1 cellular context compared by ENCODE assay signal in the genomic region with DNA sequence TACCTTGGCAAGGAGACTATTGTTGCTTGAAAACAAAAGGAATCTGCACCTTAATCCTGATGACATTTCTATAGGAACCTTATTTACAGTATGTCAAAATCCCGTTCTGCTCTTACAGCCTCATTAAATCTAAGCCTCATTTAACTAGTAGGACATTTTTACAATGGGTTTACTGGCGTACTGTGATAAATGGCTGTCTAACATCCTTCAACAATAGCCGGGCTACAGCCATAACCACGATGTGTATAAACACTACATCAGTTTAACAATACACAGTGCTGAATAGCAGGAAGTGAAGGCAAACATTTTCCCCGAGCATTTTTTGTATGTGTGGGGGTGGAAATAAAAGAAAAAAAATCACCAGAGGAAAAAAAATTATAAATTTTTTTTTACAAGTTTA.
TF ChIP-seq lines count a peak whose summit lies in the region.

No MANE protein-coding gene starts in this region.

TF ChIP-seq in HEK293, 187 proteins besides CTCF, POLR2A, EP300 and RAD21 (continued from another document):
- TF ChIP-seq, protein P1, sequence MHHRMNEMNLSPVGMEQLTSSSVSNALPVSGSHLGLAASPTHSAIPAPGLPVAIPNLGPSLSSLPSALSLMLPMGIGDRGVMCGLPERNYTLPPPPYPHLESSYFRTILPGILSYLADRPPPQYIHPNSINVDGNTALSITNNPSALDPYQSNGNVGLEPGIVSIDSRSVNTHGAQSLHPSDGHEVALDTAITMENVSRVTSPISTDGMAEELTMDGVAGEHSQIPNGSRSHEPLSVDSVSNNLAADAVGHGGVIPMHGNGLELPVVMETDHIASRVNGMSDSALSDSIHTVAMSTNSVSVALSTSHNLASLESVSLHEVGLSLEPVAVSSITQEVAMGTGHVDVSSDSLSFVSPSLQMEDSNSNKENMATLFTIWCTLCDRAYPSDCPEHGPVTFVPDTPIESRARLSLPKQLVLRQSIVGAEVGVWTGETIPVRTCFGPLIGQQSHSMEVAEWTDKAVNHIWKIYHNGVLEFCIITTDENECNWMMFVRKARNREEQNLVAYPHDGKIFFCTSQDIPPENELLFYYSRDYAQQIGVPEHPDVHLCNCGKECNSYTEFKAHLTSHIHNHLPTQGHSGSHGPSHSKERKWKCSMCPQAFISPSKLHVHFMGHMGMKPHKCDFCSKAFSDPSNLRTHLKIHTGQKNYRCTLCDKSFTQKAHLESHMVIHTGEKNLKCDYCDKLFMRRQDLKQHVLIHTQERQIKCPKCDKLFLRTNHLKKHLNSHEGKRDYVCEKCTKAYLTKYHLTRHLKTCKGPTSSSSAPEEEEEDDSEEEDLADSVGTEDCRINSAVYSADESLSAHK (tag by site-specific recombination; IDR thresholded peaks at IDR 0.05): peak; percentile 80
- TF ChIP-seq ZNF37A (tag by site-specific recombination; IDR thresholded peaks at IDR 0.05): no peak
- TF ChIP-seq SP7 (tag by site-specific recombination; IDR thresholded peaks at IDR 0.05): no peak
- peak; percentile 86 for TF ChIP-seq ZSCAN30 (tag by site-specific recombination; IDR thresholded peaks at IDR 0.05)
- no peak for TF ChIP-seq ZFHX2 (tag by site-specific recombination; conservative IDR thresholded peaks at IDR 0.05)
- TF ChIP-seq ZNF747 (tag by site-specific recombination; IDR thresholded peaks at IDR 0.05): no peak
- no peak for TF ChIP-seq ZIC2 (tag by site-specific recombination; IDR thresholded peaks at IDR 0.05)
- TF ChIP-seq, protein P2, sequence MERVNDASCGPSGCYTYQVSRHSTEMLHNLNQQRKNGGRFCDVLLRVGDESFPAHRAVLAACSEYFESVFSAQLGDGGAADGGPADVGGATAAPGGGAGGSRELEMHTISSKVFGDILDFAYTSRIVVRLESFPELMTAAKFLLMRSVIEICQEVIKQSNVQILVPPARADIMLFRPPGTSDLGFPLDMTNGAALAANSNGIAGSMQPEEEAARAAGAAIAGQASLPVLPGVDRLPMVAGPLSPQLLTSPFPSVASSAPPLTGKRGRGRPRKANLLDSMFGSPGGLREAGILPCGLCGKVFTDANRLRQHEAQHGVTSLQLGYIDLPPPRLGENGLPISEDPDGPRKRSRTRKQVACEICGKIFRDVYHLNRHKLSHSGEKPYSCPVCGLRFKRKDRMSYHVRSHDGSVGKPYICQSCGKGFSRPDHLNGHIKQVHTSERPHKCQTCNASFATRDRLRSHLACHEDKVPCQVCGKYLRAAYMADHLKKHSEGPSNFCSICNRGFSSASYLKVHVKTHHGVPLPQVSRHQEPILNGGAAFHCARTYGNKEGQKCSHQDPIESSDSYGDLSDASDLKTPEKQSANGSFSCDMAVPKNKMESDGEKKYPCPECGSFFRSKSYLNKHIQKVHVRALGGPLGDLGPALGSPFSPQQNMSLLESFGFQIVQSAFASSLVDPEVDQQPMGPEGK (tag by site-specific recombination; IDR thresholded peaks at IDR 0.05): no peak
- no peak for TF ChIP-seq ZNF837 (tag by site-specific recombination; IDR thresholded peaks at IDR 0.05)
- TF ChIP-seq ZNF223 (tag by site-specific recombination; IDR thresholded peaks at IDR 0.05): no peak
- TF ChIP-seq OVOL3 (tag by site-specific recombination; IDR thresholded peaks at IDR 0.05): no peak
- no peak for TF ChIP-seq RBAK (tag by site-specific recombination; IDR thresholded peaks at IDR 0.05)
- TF ChIP-seq ZNF664 (tag by site-specific recombination; IDR thresholded peaks at IDR 0.05): 0 out of 2 replicates have a peak, but pooled peaks have one; percentile 37
- TF ChIP-seq, protein P3, sequence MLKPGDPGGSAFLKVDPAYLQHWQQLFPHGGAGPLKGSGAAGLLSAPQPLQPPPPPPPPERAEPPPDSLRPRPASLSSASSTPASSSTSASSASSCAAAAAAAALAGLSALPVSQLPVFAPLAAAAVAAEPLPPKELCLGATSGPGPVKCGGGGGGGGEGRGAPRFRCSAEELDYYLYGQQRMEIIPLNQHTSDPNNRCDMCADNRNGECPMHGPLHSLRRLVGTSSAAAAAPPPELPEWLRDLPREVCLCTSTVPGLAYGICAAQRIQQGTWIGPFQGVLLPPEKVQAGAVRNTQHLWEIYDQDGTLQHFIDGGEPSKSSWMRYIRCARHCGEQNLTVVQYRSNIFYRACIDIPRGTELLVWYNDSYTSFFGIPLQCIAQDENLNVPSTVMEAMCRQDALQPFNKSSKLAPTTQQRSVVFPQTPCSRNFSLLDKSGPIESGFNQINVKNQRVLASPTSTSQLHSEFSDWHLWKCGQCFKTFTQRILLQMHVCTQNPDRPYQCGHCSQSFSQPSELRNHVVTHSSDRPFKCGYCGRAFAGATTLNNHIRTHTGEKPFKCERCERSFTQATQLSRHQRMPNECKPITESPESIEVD (tag by site-specific recombination; IDR thresholded peaks at IDR 0.05): peak; percentile 90
- TF ChIP-seq, protein P4, sequence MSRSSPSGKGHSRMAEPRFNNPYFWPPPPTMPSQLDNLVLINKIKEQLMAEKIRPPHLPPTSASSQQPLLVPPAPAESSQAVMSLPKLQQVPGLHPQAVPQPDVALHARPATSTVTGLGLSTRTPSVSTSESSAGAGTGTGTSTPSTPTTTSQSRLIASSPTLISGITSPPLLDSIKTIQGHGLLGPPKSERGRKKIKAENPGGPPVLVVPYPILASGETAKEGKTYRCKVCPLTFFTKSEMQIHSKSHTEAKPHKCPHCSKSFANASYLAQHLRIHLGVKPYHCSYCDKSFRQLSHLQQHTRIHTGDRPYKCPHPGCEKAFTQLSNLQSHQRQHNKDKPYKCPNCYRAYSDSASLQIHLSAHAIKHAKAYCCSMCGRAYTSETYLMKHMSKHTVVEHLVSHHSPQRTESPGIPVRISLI (tag by site-specific recombination; IDR thresholded peaks at IDR 0.05): no peak
- 0 out of 2 replicates have a peak, but pooled peaks have one; percentile 27 for TF ChIP-seq GFI1B (tag by site-specific recombination; IDR thresholded peaks at IDR 0.05)
- no peak for TF ChIP-seq ZNF624 (tag by site-specific recombination; IDR thresholded peaks at IDR 0.05)
- no peak for TF ChIP-seq ZNF549 (tag by site-specific recombination; IDR thresholded peaks at IDR 0.05)
- no peak for TF ChIP-seq ZNF677 (tag by site-specific recombination; IDR thresholded peaks at IDR 0.05)
- TF ChIP-seq YY2 (tag by site-specific recombination; IDR thresholded peaks at IDR 0.05): no peak
- TF ChIP-seq ZNF529 (tag by site-specific recombination; IDR thresholded peaks at IDR 0.05; ENCODE audit: insufficient replicate concordance): no peak
- peak; percentile 51; the same call in 1 of the 2 replicates for TF ChIP-seq ZSCAN16 (tag by site-specific recombination; IDR thresholded peaks at IDR 0.05)
- no peak for TF ChIP-seq ZNF24 (tag by site-specific recombination; IDR thresholded peaks at IDR 0.05)
- no peak for TF ChIP-seq ZNF16 (tag by site-specific recombination; IDR thresholded peaks at IDR 0.05; ENCODE audit: low read depth)
- TF ChIP-seq ZNF350 (tag by site-specific recombination; IDR thresholded peaks at IDR 0.05): no peak
- TF ChIP-seq, protein P5, sequence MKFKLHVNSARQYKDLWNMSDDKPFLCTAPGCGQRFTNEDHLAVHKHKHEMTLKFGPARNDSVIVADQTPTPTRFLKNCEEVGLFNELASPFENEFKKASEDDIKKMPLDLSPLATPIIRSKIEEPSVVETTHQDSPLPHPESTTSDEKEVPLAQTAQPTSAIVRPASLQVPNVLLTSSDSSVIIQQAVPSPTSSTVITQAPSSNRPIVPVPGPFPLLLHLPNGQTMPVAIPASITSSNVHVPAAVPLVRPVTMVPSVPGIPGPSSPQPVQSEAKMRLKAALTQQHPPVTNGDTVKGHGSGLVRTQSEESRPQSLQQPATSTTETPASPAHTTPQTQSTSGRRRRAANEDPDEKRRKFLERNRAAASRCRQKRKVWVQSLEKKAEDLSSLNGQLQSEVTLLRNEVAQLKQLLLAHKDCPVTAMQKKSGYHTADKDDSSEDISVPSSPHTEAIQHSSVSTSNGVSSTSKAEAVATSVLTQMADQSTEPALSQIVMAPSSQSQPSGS (tag by site-specific recombination; IDR thresholded peaks at IDR 0.05; ENCODE audit: low read depth): no peak
- TF ChIP-seq ZBTB48 (tag by site-specific recombination; IDR thresholded peaks at IDR 0.05): no peak
- TF ChIP-seq, protein P6, sequence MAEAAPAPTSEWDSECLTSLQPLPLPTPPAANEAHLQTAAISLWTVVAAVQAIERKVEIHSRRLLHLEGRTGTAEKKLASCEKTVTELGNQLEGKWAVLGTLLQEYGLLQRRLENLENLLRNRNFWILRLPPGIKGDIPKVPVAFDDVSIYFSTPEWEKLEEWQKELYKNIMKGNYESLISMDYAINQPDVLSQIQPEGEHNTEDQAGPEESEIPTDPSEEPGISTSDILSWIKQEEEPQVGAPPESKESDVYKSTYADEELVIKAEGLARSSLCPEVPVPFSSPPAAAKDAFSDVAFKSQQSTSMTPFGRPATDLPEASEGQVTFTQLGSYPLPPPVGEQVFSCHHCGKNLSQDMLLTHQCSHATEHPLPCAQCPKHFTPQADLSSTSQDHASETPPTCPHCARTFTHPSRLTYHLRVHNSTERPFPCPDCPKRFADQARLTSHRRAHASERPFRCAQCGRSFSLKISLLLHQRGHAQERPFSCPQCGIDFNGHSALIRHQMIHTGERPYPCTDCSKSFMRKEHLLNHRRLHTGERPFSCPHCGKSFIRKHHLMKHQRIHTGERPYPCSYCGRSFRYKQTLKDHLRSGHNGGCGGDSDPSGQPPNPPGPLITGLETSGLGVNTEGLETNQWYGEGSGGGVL (tag by site-specific recombination; IDR thresholded peaks at IDR 0.05): no peak
- no peak for TF ChIP-seq SCRT1 (tag by site-specific recombination; IDR thresholded peaks at IDR 0.05; ENCODE audit: borderline replicate concordance)
- TF ChIP-seq GLIS1 (tag by site-specific recombination; IDR thresholded peaks at IDR 0.05): no peak
- TF ChIP-seq ZNF391 (tag by site-specific recombination; IDR thresholded peaks at IDR 0.05; ENCODE audit: borderline replicate concordance, low read depth): no peak
- TF ChIP-seq GLIS2 (tag by site-specific recombination; IDR thresholded peaks at IDR 0.05): no peak
- TF ChIP-seq ZNF610 (tag by site-specific recombination; IDR thresholded peaks at IDR 0.05; ENCODE audit: borderline replicate concordance): peak; percentile 22; the same call in 1 of the 2 replicates
- TF ChIP-seq ZNF169 (tag by site-specific recombination; IDR thresholded peaks at IDR 0.05): no peak
- peak; percentile 64; the same call in 1 of the 2 replicates for TF ChIP-seq OSR2 (tag by site-specific recombination; IDR thresholded peaks at IDR 0.05)
- TF ChIP-seq, protein P7, sequence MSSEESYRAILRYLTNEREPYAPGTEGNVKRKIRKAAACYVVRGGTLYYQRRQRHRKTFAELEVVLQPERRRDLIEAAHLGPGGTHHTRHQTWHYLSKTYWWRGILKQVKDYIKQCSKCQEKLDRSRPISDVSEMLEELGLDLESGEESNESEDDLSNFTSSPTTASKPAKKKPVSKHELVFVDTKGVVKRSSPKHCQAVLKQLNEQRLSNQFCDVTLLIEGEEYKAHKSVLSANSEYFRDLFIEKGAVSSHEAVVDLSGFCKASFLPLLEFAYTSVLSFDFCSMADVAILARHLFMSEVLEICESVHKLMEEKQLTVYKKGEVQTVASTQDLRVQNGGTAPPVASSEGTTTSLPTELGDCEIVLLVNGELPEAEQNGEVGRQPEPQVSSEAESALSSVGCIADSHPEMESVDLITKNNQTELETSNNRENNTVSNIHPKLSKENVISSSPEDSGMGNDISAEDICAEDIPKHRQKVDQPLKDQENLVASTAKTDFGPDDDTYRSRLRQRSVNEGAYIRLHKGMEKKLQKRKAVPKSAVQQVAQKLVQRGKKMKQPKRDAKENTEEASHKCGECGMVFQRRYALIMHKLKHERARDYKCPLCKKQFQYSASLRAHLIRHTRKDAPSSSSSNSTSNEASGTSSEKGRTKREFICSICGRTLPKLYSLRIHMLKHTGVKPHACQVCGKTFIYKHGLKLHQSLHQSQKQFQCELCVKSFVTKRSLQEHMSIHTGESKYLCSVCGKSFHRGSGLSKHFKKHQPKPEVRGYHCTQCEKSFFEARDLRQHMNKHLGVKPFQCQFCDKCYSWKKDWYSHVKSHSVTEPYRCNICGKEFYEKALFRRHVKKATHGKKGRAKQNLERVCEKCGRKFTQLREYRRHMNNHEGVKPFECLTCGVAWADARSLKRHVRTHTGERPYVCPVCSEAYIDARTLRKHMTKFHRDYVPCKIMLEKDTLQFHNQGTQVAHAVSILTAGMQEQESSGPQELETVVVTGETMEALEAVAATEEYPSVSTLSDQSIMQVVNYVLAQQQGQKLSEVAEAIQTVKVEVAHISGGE (tag by site-specific recombination; conservative IDR thresholded peaks at IDR 0.05; ENCODE audit: low read depth): no peak
- TF ChIP-seq, protein P8, sequence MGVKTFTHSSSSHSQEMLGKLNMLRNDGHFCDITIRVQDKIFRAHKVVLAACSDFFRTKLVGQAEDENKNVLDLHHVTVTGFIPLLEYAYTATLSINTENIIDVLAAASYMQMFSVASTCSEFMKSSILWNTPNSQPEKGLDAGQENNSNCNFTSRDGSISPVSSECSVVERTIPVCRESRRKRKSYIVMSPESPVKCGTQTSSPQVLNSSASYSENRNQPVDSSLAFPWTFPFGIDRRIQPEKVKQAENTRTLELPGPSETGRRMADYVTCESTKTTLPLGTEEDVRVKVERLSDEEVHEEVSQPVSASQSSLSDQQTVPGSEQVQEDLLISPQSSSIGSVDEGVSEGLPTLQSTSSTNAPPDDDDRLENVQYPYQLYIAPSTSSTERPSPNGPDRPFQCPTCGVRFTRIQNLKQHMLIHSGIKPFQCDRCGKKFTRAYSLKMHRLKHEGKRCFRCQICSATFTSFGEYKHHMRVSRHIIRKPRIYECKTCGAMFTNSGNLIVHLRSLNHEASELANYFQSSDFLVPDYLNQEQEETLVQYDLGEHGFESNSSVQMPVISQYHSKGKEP (tag by site-specific recombination; IDR thresholded peaks at IDR 0.05): 0 out of 2 replicates have a peak, but pooled peaks have one; percentile 14
- no peak for TF ChIP-seq ZNF600 (tag by site-specific recombination; IDR thresholded peaks at IDR 0.05)
TF ChIP-seq in HEK293: peak in this region for 15.
